ENCODE assay signal across 11 cellular contexts in the genomic region with DNA sequence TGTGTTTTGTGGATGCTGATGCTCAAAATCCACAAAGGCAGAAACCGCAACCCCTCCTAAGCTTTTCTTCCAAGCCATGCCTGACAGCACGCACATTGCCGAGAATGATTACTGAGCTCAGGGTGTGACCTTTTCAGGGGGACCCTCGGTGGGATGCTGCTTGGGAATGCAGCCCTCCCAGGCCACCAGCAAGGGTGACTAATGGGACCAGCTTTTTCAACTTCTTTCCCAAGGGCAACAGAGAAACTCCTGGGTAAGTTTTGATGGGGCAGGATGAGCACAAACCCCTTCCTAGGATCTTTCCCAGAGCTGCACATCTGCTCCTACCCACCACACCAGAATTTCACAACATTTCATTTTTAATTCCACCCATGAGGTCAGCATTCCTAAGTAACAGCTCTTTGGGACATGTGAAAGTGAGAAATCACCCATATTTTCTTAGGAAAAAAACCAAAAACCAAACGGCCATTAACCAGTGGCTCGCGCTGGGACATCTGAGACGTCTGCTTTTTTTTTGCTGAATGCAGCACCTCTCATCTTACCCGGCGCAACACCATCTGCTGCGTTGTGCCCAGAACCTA.
DNase-seq lines count a peak whose midpoint lies in the region; ATAC-seq, FAIRE-seq and TF ChIP-seq lines count a peak whose summit lies in the region.
"Had no signal": no experiment of that assay in that cellular context is flagged by ENCODE, and none has a peak within 500 bp of the region (broad histone marks: within the 10 kb centered on the region; RNA-seq: fewer than 3 reads in every experiment).

No MANE protein-coding gene starts in this region.

- H3K27me3 ChIP-seq in skeletal muscle tissue (ENCODE audit: control insufficient read depth in 3 of 3, insufficient read depth in 3 of 3, low read length in 3 of 3) (no peaks in the 10 kb centered on the region), stomach (peaks cover 0 to 10% (median 3%) of the 10 kb centered on the region in 3 donors)

- H3K36me3 ChIP-seq in skeletal muscle tissue (ENCODE audit: control insufficient read depth in 3 of 3, insufficient read depth in 3 of 3, low read length in 3 of 3) (no peaks in the 10 kb centered on the region), stomach (no peaks in the 10 kb centered on the region)
- H3K36me3 ChIP-seq: lower lobe of right lung had no signal

- no peak for TF ChIP-seq POLR2A in stomach (IDR thresholded peaks at IDR 0.05)

- 47 to 64% (median 53%) methylated on average over 11 of the region's 11 CpGs for WGBS in stomach, 5 donors

- DNase-seq in GM03348 (ENCODE audit: low spot score) (peak; percentile 85), RCC 7860 (ENCODE audit: low spot score) (peak; percentile 47), fibroblast of pulmonary artery (ENCODE audit: low read depth) (peak; percentile 51), DMS53 (lab: John Stamatoyannopoulos, UW) (no peak), stomach (no peak), Right ventricle myocardium inferior (ENCODE audit: missing footprints) (no peak)
- DNase-seq: lower lobe of right lung, retina had no signal

- no peak for TF ChIP-seq CTCF in fibroblast of pulmonary artery (IDR thresholded peaks at IDR 0.05; ENCODE audit: low read length, missing control alignments)
- TF ChIP-seq CTCF in stomach (IDR thresholded peaks at IDR 0.05): no peak

- peak; percentile 72 for FAIRE-seq in RCC 7860 (lab: Jason Lieb, UNC)
- FAIRE-seq: HepG2 had no signal

- H3K9ac ChIP-seq in skeletal muscle tissue (ENCODE audit: low read depth in 1 of 3, low read length in 3 of 3): no peak overlapping the region

- intact Hi-C loops in stomach (cut with DNase I; ENCODE audit: low total_unique reads): no loop called here
- intact Hi-C loops in Right ventricle myocardium inferior (cut with DNase I): no loop called here

- H3K27ac ChIP-seq in skeletal muscle tissue (ENCODE audit: low read depth, low read length) (peak overlapping the region; percentile 33), stomach (no peak overlapping the region)
- H3K27ac ChIP-seq: lower lobe of right lung had no signal

- no peak for ATAC-seq in Right ventricle myocardium inferior
- ATAC-seq: esophagus mucosa, HepG2, lower lobe of right lung had no signal

- peaks cover 0 to 5% (median 0%) of the 10 kb centered on the region in 3 donors for H3K4me1 ChIP-seq in skeletal muscle tissue (ENCODE audit: control insufficient read depth in 3 of 3, insufficient read depth in 3 of 3, low read length in 3 of 3)
- no peaks in the 10 kb centered on the region for H3K4me1 ChIP-seq in stomach
- H3K4me1 ChIP-seq: lower lobe of right lung had no signal

- H3K4me3 ChIP-seq in fibroblast of pulmonary artery (replicated peaks; ENCODE audit: low read depth, low read length): no peak overlapping the region
- H3K4me3 ChIP-seq in skeletal muscle tissue (ENCODE audit: low read length in 3 of 3): no peak overlapping the region
- H3K4me3 ChIP-seq in stomach: no peak overlapping the region
- H3K4me3 ChIP-seq: lower lobe of right lung had no signal

- H3K9me3 ChIP-seq in skeletal muscle tissue (ENCODE audit: control insufficient read depth in 3 of 3, low read length in 3 of 3) (no peaks in the 10 kb centered on the region), stomach (no peaks in the 10 kb centered on the region)
- H3K9me3 ChIP-seq: lower lobe of right lung had no signal

- no peak for TF ChIP-seq EP300 in stomach (IDR thresholded peaks at IDR 0.05)

Comparison
In these comparisons a context has a peak if more than half of its experiments do, and no peak if none do; other contexts are left out.
1. DNase-seq: peak in GM03348 (single experiment), RCC 7860 (single experiment) and fibroblast of pulmonary artery (single experiment); none in DMS53 (single experiment), stomach (single experiment) and Right ventricle myocardium inferior (single experiment).